8 cellular contexts compared by ENCODE assay signal in the genomic region with DNA sequence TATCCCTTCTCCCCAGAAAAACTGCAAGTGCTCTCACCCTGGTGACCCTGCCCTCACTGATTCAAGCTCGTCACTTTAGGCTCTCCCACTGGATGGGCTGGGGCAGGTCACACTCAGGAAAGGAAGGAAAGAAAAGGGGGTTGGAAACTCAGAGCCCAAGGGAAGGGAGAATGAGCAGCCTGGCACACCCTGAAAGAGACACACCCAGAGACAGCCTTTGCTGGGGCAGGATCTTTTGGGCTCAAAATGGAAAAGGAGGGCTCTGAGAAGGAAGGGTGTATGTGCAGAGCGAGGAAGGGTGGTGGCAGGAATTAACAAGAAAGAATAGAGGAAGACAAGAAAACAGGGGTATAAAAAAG. TPM values are rescaled to one million over a fixed set of nuclear protein-coding genes. Genes with fewer than 3 reads are reported as not detected.
DNase-seq lines count a peak whose midpoint lies in the region; ATAC-seq, FAIRE-seq and TF ChIP-seq lines count a peak whose summit lies in the region.

No MANE protein-coding gene starts in this region.

- TF ChIP-seq POLR2A in endothelial cell of umbilical vein (IDR thresholded peaks at IDR 0.05; ENCODE audit: low read depth, low read length), result no peak

- H3K9ac ChIP-seq in endothelial cell of umbilical vein (replicated peaks; ENCODE audit: extremely low read depth, insufficient read depth, low read length), result peak overlapping the region; percentile 91

- H3K4me1 Mint-ChIP-seq in Caco-2 (ENCODE audit: low read depth, unreplicated experiment), result peaks cover 24% of the 10 kb centered on the region
- peaks cover 72% of the 10 kb centered on the region for H3K4me1 Mint-ChIP-seq in osteocyte (ENCODE audit: unreplicated experiment)

- dilution Hi-C loops in endothelial cell of umbilical vein (cut with MboI; ENCODE audit: extremely low pct_ligation_motif_present, low sequenced_read_pairs), result no loop called here

- H3K36me3 ChIP-seq in Caco-2 (ENCODE audit: control insufficient read depth, insufficient read depth, low read length) (no peaks in the 10 kb centered on the region), PC-9 (ENCODE audit: low read depth) (no peaks in the 10 kb centered on the region), endothelial cell of umbilical vein (ENCODE audit: control insufficient read depth in 2 of 2, extremely low read depth in 1 of 2, insufficient read depth in 2 of 2, low read length in 2 of 2) (no peaks in the 10 kb centered on the region)

- ATAC-seq in HG03571 (IDR thresholded peaks at IDR 0.05; ENCODE audit: unreplicated experiment) (no peak), GM18907 (IDR thresholded peaks at IDR 0.05; ENCODE audit: unreplicated experiment) (no peak)

- H3K27ac Mint-ChIP-seq in Caco-2 (ENCODE audit: unreplicated experiment) (no peak overlapping the region), osteocyte (ENCODE audit: unreplicated experiment) (peak overlapping the region; percentile 88)

- H3K9me3 Mint-ChIP-seq in Caco-2 (ENCODE audit: unreplicated experiment) (no peaks in the 10 kb centered on the region), osteocyte (ENCODE audit: unreplicated experiment) (no peaks in the 10 kb centered on the region)

- intact Hi-C loops in Caco-2 (cut with micrococcal nuclease; ENCODE audit: unreplicated experiment), result no loop called here
- intact Hi-C loops in PC-9 (cut with micrococcal nuclease; ENCODE audit: unreplicated experiment), result loop anchor here (2.0 kb wide), 1 partner anchor 199 kb away; no protein-coding TSS in a partner anchor
- intact Hi-C loops in endothelial cell of umbilical vein (cut with micrococcal nuclease), result loop anchor here (2.0 kb wide), 1 partner anchor 403 kb away; no protein-coding TSS in a partner anchor

- FAIRE-seq in endothelial cell of umbilical vein (lab: Jason Lieb, UNC), result peak; percentile 44

- H3K27ac ChIP-seq in PC-9, result peak overlapping the region; percentile 84
- peak overlapping the region; percentile 47 for H3K27ac ChIP-seq in endothelial cell of umbilical vein (ENCODE audit: insufficient read depth, low read depth, low read length)

- peaks cover 55% of the 10 kb centered on the region for H3F3A ChIP-seq in PC-9 (ENCODE audit: insufficient read depth, low read depth)

- POLR2A ChIA-PET in Caco-2 (lab: Charles Lee), result no interaction called here
- POLR2A ChIA-PET in PC-9 (lab: Charles Lee; ENCODE audit: unreplicated experiment), result interaction anchor here (0.6 to 0.7 kb wide), 2 partner anchors 34 to 39 kb away, joined by 4 to 6 read pairs; no protein-coding TSS in a partner anchor
- POLR2A ChIA-PET in endothelial cell of umbilical vein (lab: Charles Lee), result interaction anchor here (0.7 to 3.5 kb wide), 2 partner anchors 34 to 37 kb away, joined by 3 to 18 read pairs; partner anchors contain the start of gene MDC1

- no peaks in the 10 kb centered on the region for H3K9me3 ChIP-seq in Caco-2
- no peaks in the 10 kb centered on the region for H3K9me3 ChIP-seq in PC-9 (ENCODE audit: insufficient read depth, low read depth)
- H3K9me3 ChIP-seq in endothelial cell of umbilical vein (replicated peaks; ENCODE audit: control insufficient read depth, insufficient read depth, low read length), result no peaks in the 10 kb centered on the region

- peaks cover 12% of the 10 kb centered on the region; the same call in 1 of the 2 replicates for H3K4me1 ChIP-seq in Caco-2
- peaks cover 57% of the 10 kb centered on the region for H3K4me1 ChIP-seq in PC-9 (replicated peaks; ENCODE audit: insufficient read depth)
- H3K4me1 ChIP-seq in endothelial cell of umbilical vein (ENCODE audit: control insufficient read depth, extremely low read depth, insufficient read depth, low read length), result peaks cover 44% of the 10 kb centered on the region

- DNase-seq in Caco-2 (no peak), PC-9 (no peak), endothelial cell of umbilical vein (ENCODE audit: low read depth, low spot score) (peak; percentile 20), osteocyte (ENCODE audit: extremely low spot score, unreplicated experiment) (no peak), cerebellar nuclear complex (lab: John Stamatoyannopoulos, UW) (no peak), NCI-H526 (lab: John Stamatoyannopoulos, UW) (no peak)

- H3K4me2 ChIP-seq in PC-9 (peak overlapping the region; percentile 93), endothelial cell of umbilical vein (ENCODE audit: insufficient read depth, low read length) (peak overlapping the region; percentile 69)

- H3K36me3 Mint-ChIP-seq in Caco-2 (ENCODE audit: insufficient read depth, unreplicated experiment) (peaks cover 13% of the 10 kb centered on the region), osteocyte (ENCODE audit: unreplicated experiment) (peaks cover 30% of the 10 kb centered on the region)

- no peaks in the 10 kb centered on the region for H3K9me2 ChIP-seq in PC-9 (ENCODE audit: insufficient read depth)

- no peaks in the 10 kb centered on the region for H3K9me1 ChIP-seq in endothelial cell of umbilical vein (replicated peaks; ENCODE audit: control insufficient read depth, extremely low read depth, insufficient read depth, low read length)

- no peaks in the 10 kb centered on the region for H3K27me3 Mint-ChIP-seq in Caco-2 (ENCODE audit: insufficient read depth, unreplicated experiment)
- H3K27me3 Mint-ChIP-seq in osteocyte (ENCODE audit: unreplicated experiment), result no peaks in the 10 kb centered on the region

- no peaks in the 10 kb centered on the region for H3K27me3 ChIP-seq in Caco-2 (replicated peaks; ENCODE audit: control insufficient read depth, insufficient read depth, low read length)
- H3K27me3 ChIP-seq in PC-9 (ENCODE audit: insufficient read depth, low read depth), result no peaks in the 10 kb centered on the region
- H3K27me3 ChIP-seq in endothelial cell of umbilical vein (ENCODE audit: control insufficient read depth in 2 of 2, insufficient read depth in 2 of 2, low read length in 2 of 2), result no peaks in the 10 kb centered on the region

- H4K20me1 ChIP-seq in PC-9 (ENCODE audit: insufficient read depth), result no peaks in the 10 kb centered on the region
- H4K20me1 ChIP-seq in endothelial cell of umbilical vein (replicated peaks; ENCODE audit: control insufficient read depth, extremely low read depth, insufficient read depth, low read length), result no peaks in the 10 kb centered on the region

- H2AFZ ChIP-seq in PC-9, result no peak overlapping the region
- H2AFZ ChIP-seq in endothelial cell of umbilical vein (ENCODE audit: low read depth, low read length), result no peak overlapping the region

- no peak for TF ChIP-seq CTCF in Caco-2 (IDR thresholded peaks at IDR 0.05; ENCODE audit: insufficient read depth in 1 of 2, low read depth in 1 of 2, low read length in 1 of 2, severe bottlenecking in 1 of 2, unreplicated experiment in 1 of 2)
- no peak for TF ChIP-seq CTCF in PC-9 (conservative IDR thresholded peaks at IDR 0.05)
- TF ChIP-seq CTCF in endothelial cell of umbilical vein (IDR thresholded peaks at IDR 0.05; ENCODE audit: extremely low read depth in 1 of 2, insufficient read depth in 1 of 2, low read depth in 1 of 2, low read length in 2 of 2), result no peak
- no peak for TF ChIP-seq CTCF in osteocyte (IDR thresholded peaks at IDR 0.05)

- BruUV-seq in Caco-2 (replicated peaks; lab: Mats Ljungman, UMichigan), result no TSS peak
- BruUV-seq in PC-9 (replicated peaks; lab: Mats Ljungman, UMichigan), result no TSS peak
- BruUV-seq in endothelial cell of umbilical vein (replicated peaks; lab: Mats Ljungman, UMichigan), result no TSS peak

- H3K4me3 ChIP-seq in Caco-2 (ENCODE audit: low read depth, low read length) (no peak overlapping the region), PC-9 (peak overlapping the region; percentile 98), endothelial cell of umbilical vein (replicated peaks in 1 of 3; ENCODE audit: insufficient read depth in 1 of 3, low read depth in 1 of 3, low read length in 3 of 3) (peak overlapping the region; percentile 81 to 93 (median 87))

- H3K4me3 Mint-ChIP-seq in Caco-2 (ENCODE audit: unreplicated experiment), result peak overlapping the region; percentile 15
- H3K4me3 Mint-ChIP-seq in osteocyte (ENCODE audit: unreplicated experiment), result peak overlapping the region; percentile 89

- CTCF ChIA-PET in Caco-2 (lab: Charles Lee), result interaction anchor here (1.6 kb wide), 1 partner anchor 47 kb away, joined by 3 read pairs; no protein-coding TSS in a partner anchor
- CTCF ChIA-PET in PC-9 (lab: Charles Lee), result no interaction called here
- CTCF ChIA-PET in endothelial cell of umbilical vein (lab: Charles Lee), result interaction anchor here (1.1 to 5.9 kb wide), 5 partner anchors 10 to 47 kb away, joined by 4 to 296 read pairs (median 12); partner anchors contain the start of genes DHX16 and TUBB

- H3K79me2 ChIP-seq in PC-9 (ENCODE audit: low read depth) (peaks cover 74% of the 10 kb centered on the region), endothelial cell of umbilical vein (ENCODE audit: control insufficient read depth, insufficient read depth, low read length) (peaks cover 90% of the 10 kb centered on the region)

RNA-seq across cellular contexts. Expression of gene PPP1R18, which starts 2.5 kb away (rescaled TPM):
- total RNA-seq in Caco-2 (2022) (6.6 and 9.7 TPM in 2 replicates), PC-9 (2021) (56.2 and 68.6 TPM in 2 replicates), endothelial cell of umbilical vein (129 and 136 TPM in 2 replicates), osteocyte (134 and 135 TPM in 2 replicates)
- 167 and 173 TPM in 2 replicates for polyA plus RNA-seq in endothelial cell of umbilical vein
- polyA plus RNA-seq in endothelial cell of umbilical vein (2011; cell fraction: cytosol; rRNA removed), result 125 and 137 TPM in 2 replicates
- 98.3 and 116 TPM in 2 replicates for polyA plus RNA-seq in endothelial cell of umbilical vein (2011; cell fraction: nucleus; rRNA removed)
- 94.7 and 97.8 TPM in 2 replicates for polyA plus RNA-seq in endothelial cell of umbilical vein (2012)
- 136 and 140 TPM in 2 replicates for polyA minus RNA-seq in endothelial cell of umbilical vein
- polyA minus RNA-seq in endothelial cell of umbilical vein (2011; cell fraction: cytosol; rRNA and poly(A)+ RNA removed), result 15.4 TPM
- 41.1 and 44.0 TPM in 2 replicates for polyA minus RNA-seq in endothelial cell of umbilical vein (2011; cell fraction: nucleus; rRNA and poly(A)+ RNA removed)

RNA-seq across cellular contexts. Expression of gene NRM, which starts 6.8 kb away (rescaled TPM):
- 31.7 and 32.1 TPM in 2 replicates for total RNA-seq in Caco-2 (2022)
- total RNA-seq in PC-9 (2021), result 25.8 and 38.3 TPM in 2 replicates
- 28.5 and 32.2 TPM in 2 replicates for total RNA-seq in endothelial cell of umbilical vein
- 33.8 and 36.7 TPM in 2 replicates for polyA plus RNA-seq in endothelial cell of umbilical vein
- 33.0 and 34.0 TPM in 2 replicates for polyA plus RNA-seq in endothelial cell of umbilical vein (2011; cell fraction: cytosol; rRNA removed)
- polyA plus RNA-seq in endothelial cell of umbilical vein (2011; cell fraction: nucleus; rRNA removed), result 16.0 and 18.9 TPM in 2 replicates
- 17.7 and 22.2 TPM in 2 replicates for polyA plus RNA-seq in endothelial cell of umbilical vein (2012)
- polyA minus RNA-seq in endothelial cell of umbilical vein, result 17.5 and 18.7 TPM in 2 replicates
- polyA minus RNA-seq in endothelial cell of umbilical vein (2011; cell fraction: cytosol; rRNA and poly(A)+ RNA removed), result 20.0 TPM
- 4.5 and 7.8 TPM in 2 replicates for polyA minus RNA-seq in endothelial cell of umbilical vein (2011; cell fraction: nucleus; rRNA and poly(A)+ RNA removed)
- total RNA-seq in osteocyte, result 28.1 and 31.5 TPM in 2 replicates

RNA-seq across cellular contexts. Expression of gene DHX16, which starts 11.2 kb away (rescaled TPM):
- total RNA-seq in Caco-2 (2022), result 36.6 and 40.6 TPM in 2 replicates
- total RNA-seq in PC-9 (2021), result 42.1 and 43.5 TPM in 2 replicates
- 36.3 and 38.2 TPM in 2 replicates for total RNA-seq in endothelial cell of umbilical vein
- 62.3 and 66.5 TPM in 2 replicates for polyA plus RNA-seq in endothelial cell of umbilical vein
- 42.2 and 43.9 TPM in 2 replicates for polyA plus RNA-seq in endothelial cell of umbilical vein (2011; cell fraction: cytosol; rRNA removed)
- polyA plus RNA-seq in endothelial cell of umbilical vein (2011; cell fraction: nucleus; rRNA removed), result 141 and 146 TPM in 2 replicates
- polyA plus RNA-seq in endothelial cell of umbilical vein (2012), result 30.0 and 30.6 TPM in 2 replicates
- 61.9 and 63.5 TPM in 2 replicates for polyA minus RNA-seq in endothelial cell of umbilical vein
- polyA minus RNA-seq in endothelial cell of umbilical vein (2011; cell fraction: cytosol; rRNA and poly(A)+ RNA removed), result 24.9 TPM
- 24.0 and 31.7 TPM in 2 replicates for polyA minus RNA-seq in endothelial cell of umbilical vein (2011; cell fraction: nucleus; rRNA and poly(A)+ RNA removed)
- 28.7 TPM in 2 replicates for total RNA-seq in osteocyte

RNA-seq across cellular contexts. Expression of gene MDC1, which starts 33.1 kb away (rescaled TPM):
- total RNA-seq in Caco-2 (2022) (46.6 and 48.6 TPM in 2 replicates), PC-9 (2021) (72.9 and 81.6 TPM in 2 replicates), endothelial cell of umbilical vein (42.3 and 43.6 TPM in 2 replicates), osteocyte (37.7 and 40.1 TPM in 2 replicates)
- 15.6 and 16.8 TPM in 2 replicates for polyA plus RNA-seq in endothelial cell of umbilical vein
- 13.0 and 13.4 TPM in 2 replicates for polyA plus RNA-seq in endothelial cell of umbilical vein (2011; cell fraction: cytosol; rRNA removed)
- polyA plus RNA-seq in endothelial cell of umbilical vein (2011; cell fraction: nucleus; rRNA removed), result 36.2 and 49.0 TPM in 2 replicates
- 16.8 and 20.4 TPM in 2 replicates for polyA plus RNA-seq in endothelial cell of umbilical vein (2012)
- polyA minus RNA-seq in endothelial cell of umbilical vein, result 14.6 and 17.6 TPM in 2 replicates
- polyA minus RNA-seq in endothelial cell of umbilical vein (2011; cell fraction: cytosol; rRNA and poly(A)+ RNA removed), result 20.7 TPM
- polyA minus RNA-seq in endothelial cell of umbilical vein (2011; cell fraction: nucleus; rRNA and poly(A)+ RNA removed), result 11.9 and 14.6 TPM in 2 replicates

RNA-seq across cellular contexts. Expression of gene TUBB, which starts 36.2 kb away (rescaled TPM):
- total RNA-seq in Caco-2 (2022) (742 and 788 TPM in 2 replicates), PC-9 (2021) (697 and 901 TPM in 2 replicates), endothelial cell of umbilical vein (1,243 and 1,276 TPM in 2 replicates), osteocyte (725 and 729 TPM in 2 replicates)
- 1,408 and 1,437 TPM in 2 replicates for polyA plus RNA-seq in endothelial cell of umbilical vein
- polyA plus RNA-seq in endothelial cell of umbilical vein (2011; cell fraction: cytosol; rRNA removed), result 1,278 and 1,444 TPM in 2 replicates
- polyA plus RNA-seq in endothelial cell of umbilical vein (2011; cell fraction: nucleus; rRNA removed), result 567 and 602 TPM in 2 replicates
- polyA plus RNA-seq in endothelial cell of umbilical vein (2012), result 869 and 1,219 TPM in 2 replicates
- 1,727 and 1,760 TPM in 2 replicates for polyA minus RNA-seq in endothelial cell of umbilical vein
- 468 TPM for polyA minus RNA-seq in endothelial cell of umbilical vein (2011; cell fraction: cytosol; rRNA and poly(A)+ RNA removed)
- 213 and 284 TPM in 2 replicates for polyA minus RNA-seq in endothelial cell of umbilical vein (2011; cell fraction: nucleus; rRNA and poly(A)+ RNA removed)
